9 cellular contexts compared by ENCODE assay signal in genomic region chr15:85168642-85169173, GRCh38.
DNase-seq lines count a peak whose midpoint lies in the region; ATAC-seq and TF ChIP-seq lines count a peak whose summit lies in the region.
"Had no signal": no experiment of that assay in that cellular context is flagged by ENCODE, and none has a peak within 500 bp of the region (broad histone marks: within the 10 kb centered on the region; RNA-seq: fewer than 3 reads in every experiment).

No MANE protein-coding gene starts in this region.

- no peaks in the 10 kb centered on the region for H3F3A ChIP-seq in DOHH2 (ENCODE audit: control insufficient read depth, insufficient read depth)

- no peak overlapping the region for H3K27ac ChIP-seq in DOHH2 (ENCODE audit: low read depth, low read length)
- H3K27ac ChIP-seq in ectodermal cell (ENCODE audit: insufficient read depth, low read depth, low read length, poor library complexity, severe bottlenecking): no peak overlapping the region

- H3K27ac Mint-ChIP-seq in activated B cell treated with CpG ODN at 0.5 μM for 24 hours: no peak overlapping the region
- no peak overlapping the region for H3K27ac Mint-ChIP-seq in nephron
- H3K27ac Mint-ChIP-seq: T-helper 1 cell treated with Interleukin-12 subunit alpha and Interleukin-12 subunit beta and Interleukin-4 antibody, amounts not matched to agents 30 μg/mL and 1 μg/mL, for 36 hours had no signal

- H3K79me2 ChIP-seq in DOHH2 (ENCODE audit: control insufficient read depth, low read length): no peaks in the 10 kb centered on the region

- H3K36me3 Mint-ChIP-seq in activated B cell treated with CpG ODN at 0.5 μM for 24 hours (ENCODE audit: low read depth): peaks cover 2% of the 10 kb centered on the region
- peaks cover 9% of the 10 kb centered on the region for H3K36me3 Mint-ChIP-seq in nephron (ENCODE audit: low read depth)

- ATAC-seq in activated B cell treated with CpG ODN at 0.5 μM for 24 hours (ENCODE audit: low read depth) (peak; percentile 45), sciatic nerve (no peak), GM18873 (IDR thresholded peaks at IDR 0.05; ENCODE audit: low FRiP score, unreplicated experiment) (no peak), GM19397 (IDR thresholded peaks at IDR 0.05; ENCODE audit: unreplicated experiment) (no peak)

- 22 to 25% methylated on average over 18 to 20 of the region's 20 CpGs for WGBS in ectodermal cell, 2 experiments

- H3K4me1 Mint-ChIP-seq in activated B cell treated with CpG ODN at 0.5 μM for 24 hours (no peaks in the 10 kb centered on the region), nephron (no peaks in the 10 kb centered on the region)

- H3K27me3 ChIP-seq in DOHH2 (ENCODE audit: control insufficient read depth, low read length) (peaks cover 4% of the 10 kb centered on the region; the same call in 1 of the 2 replicates), ectodermal cell (ENCODE audit: control insufficient read depth, insufficient read depth, low read length, poor library complexity, severe bottlenecking) (no peaks in the 10 kb centered on the region)

- H3K9me3 ChIP-seq in DOHH2 (ENCODE audit: control insufficient read depth, insufficient read depth, low read length): peaks cover 8% of the 10 kb centered on the region
- peaks cover 4% of the 10 kb centered on the region for H3K9me3 ChIP-seq in ectodermal cell (ENCODE audit: control insufficient read depth, low read length)

- no peaks in the 10 kb centered on the region for H4K20me1 ChIP-seq in DOHH2 (ENCODE audit: control insufficient read depth, insufficient read depth, low read depth, low read length)

- H3K27me3 Mint-ChIP-seq in activated B cell treated with CpG ODN at 0.5 μM for 24 hours (peaks cover 33% of the 10 kb centered on the region), nephron (ENCODE audit: low read depth) (peaks cover 13% of the 10 kb centered on the region)

- CTCF ChIA-PET in activated B cell treated with CpG ODN at 0.5 μM for 24 hours (lab: Charles Lee): interaction anchor here (0.6 to 1.3 kb wide), 3 partner anchors 20 to 213 kb away, joined by 3 read pairs; no protein-coding TSS in a partner anchor

- peak; percentile 15 for DNase-seq in activated B cell treated with CpG ODN at 0.5 μM for 24 hours
- DNase-seq in sciatic nerve (ENCODE audit: low spot score): no peak

- no peaks in the 10 kb centered on the region for H3K9me2 ChIP-seq in DOHH2 (replicated peaks; ENCODE audit: control insufficient read depth, low read length)

- peaks cover 28% of the 10 kb centered on the region for H3K9me3 Mint-ChIP-seq in activated B cell treated with CpG ODN at 0.5 μM for 24 hours
- peaks cover 44% of the 10 kb centered on the region for H3K9me3 Mint-ChIP-seq in nephron

- H3K4me1 ChIP-seq in DOHH2 (ENCODE audit: control insufficient read depth, low read length) (peaks cover 8% of the 10 kb centered on the region), ectodermal cell (ENCODE audit: control insufficient read depth, insufficient read depth, low read length) (no peaks in the 10 kb centered on the region)

- peak overlapping the region; percentile 51 for H3K4me2 ChIP-seq in DOHH2 (ENCODE audit: low read length)

- H3K4me3 Mint-ChIP-seq in activated B cell treated with CpG ODN at 0.5 μM for 24 hours: no peak overlapping the region
- peak overlapping the region in 1 of 3 experiments; percentile 56 for H3K4me3 Mint-ChIP-seq in nephron
- H3K4me3 Mint-ChIP-seq: T-helper 1 cell treated with Interleukin-12 subunit alpha and Interleukin-12 subunit beta and Interleukin-4 antibody, amounts not matched to agents 30 μg/mL and 1 μg/mL, for 36 hours had no signal

- H3K36me3 ChIP-seq in DOHH2 (ENCODE audit: control insufficient read depth, low read length) (no peaks in the 10 kb centered on the region), ectodermal cell (ENCODE audit: control insufficient read depth, insufficient read depth, low read length) (no peaks in the 10 kb centered on the region)

- H3K4me3 ChIP-seq in DOHH2 (ENCODE audit: low read length) (peak overlapping the region; percentile 32), ectodermal cell (ENCODE audit: insufficient read depth, low read depth, low read length) (peak overlapping the region; percentile 22)

- TF ChIP-seq CTCF in DOHH2 (IDR thresholded peaks at IDR 0.05; ENCODE audit: low read depth, low read length, poor library complexity, severe bottlenecking) (peak; percentile 74), LNCAP (IDR thresholded peaks at IDR 0.05) (peak; percentile 42; the same call in 1 of the 2 replicates), activated B cell treated with CpG ODN at 0.5 μM for 24 hours (IDR thresholded peaks at IDR 0.05) (no peak), nephron (IDR thresholded peaks at IDR 0.05; ENCODE audit: unreplicated experiment in 3 of 3) (peak; percentile 24 to 47 (median 30))

- intact Hi-C loops in activated B cell treated with CpG ODN at 0.5 μM for 24 hours (cut with micrococcal nuclease) (loop anchor here (5.0 kb wide), 2 partner anchors 211 to 581 kb away; no protein-coding TSS in a partner anchor), sciatic nerve (cut with DNase I) (no loop called here)

- POLR2A ChIA-PET in activated B cell treated with CpG ODN at 0.5 μM for 24 hours (lab: Charles Lee): no interaction called here
